ENCODE assay signal across 27 cellular contexts in genomic region chr9:118786877-118787276, GRCh38.
"Had no signal": no experiment of that assay in that cellular context is flagged by ENCODE, and none has a peak within 500 bp of the region (broad histone marks: within the 10 kb centered on the region; RNA-seq: fewer than 3 reads in every experiment).

No MANE protein-coding gene starts in this region.

- H3K36me3 Mint-ChIP-seq: activated naive CD8-positive, alpha-beta T cell; WTC11 had no signal

- H3K9me3 Mint-ChIP-seq: activated CD4-positive, alpha-beta memory T cell treated with anti-CD3 and anti-CD28 coated beads, Interleukin-2, amount 10 ng/mL, durations not matched to agents 7 days and 5 days; activated CD4-positive, alpha-beta T cell treated with anti-CD3 and anti-CD28 coated beads, Interleukin-2, amount 10 ng/mL, durations not matched to agents 7 days and 5 days; activated T-helper 17 cell treated with anti-CD3 and anti-CD28 coated beads, Interleukin-2, amount 50 U/mL, for 72 hours; WTC11 had no signal

- H3K4me3 Mint-ChIP-seq: activated CD4-positive, alpha-beta memory T cell treated with anti-CD3 and anti-CD28 coated beads, Interleukin-2, amount 10 ng/mL, durations not matched to agents 7 days and 5 days; activated CD4-positive, alpha-beta T cell treated with anti-CD3 and anti-CD28 coated beads, Interleukin-2, amount 10 ng/mL, durations not matched to agents 7 days and 5 days; activated naive CD8-positive, alpha-beta T cell; activated T-cell treated with anti-CD3 and anti-CD28 coated beads, Interleukin-2, amount 50 U/mL, for 4 hours; activated T-helper 17 cell treated with anti-CD3 and anti-CD28 coated beads, Interleukin-2, amount 50 U/mL, for 72 hours; T-helper 17 cell; WTC11 had no signal

- H3K27me3 Mint-ChIP-seq: activated CD4-positive, alpha-beta memory T cell treated with anti-CD3 and anti-CD28 coated beads, Interleukin-2, amount 10 ng/mL, durations not matched to agents 7 days and 5 days; activated CD4-positive, alpha-beta T cell treated with anti-CD3 and anti-CD28 coated beads, Interleukin-2, amount 10 ng/mL, durations not matched to agents 7 days and 5 days; activated T-helper 17 cell treated with anti-CD3 and anti-CD28 coated beads, Interleukin-2, amount 50 U/mL, for 72 hours; T-helper 17 cell had no signal

- H3K9me3 ChIP-seq: body of pancreas, colonic mucosa, esophagus squamous epithelium, gastroesophageal sphincter, heart right ventricle had no signal

- H3K4me1 Mint-ChIP-seq: activated CD4-positive, alpha-beta memory T cell treated with anti-CD3 and anti-CD28 coated beads, Interleukin-2, amount 10 ng/mL, durations not matched to agents 7 days and 5 days; activated CD4-positive, alpha-beta T cell treated with anti-CD3 and anti-CD28 coated beads, Interleukin-2, amount 10 ng/mL, durations not matched to agents 7 days and 5 days; activated T-helper 17 cell treated with anti-CD3 and anti-CD28 coated beads, Interleukin-2, amount 50 U/mL, for 72 hours; T-helper 17 cell; WTC11 had no signal

- H3K4me1 ChIP-seq: body of pancreas, colonic mucosa, esophagus squamous epithelium, gastroesophageal sphincter, heart right ventricle had no signal

- ATAC-seq: activated T-cell treated with anti-CD3 and anti-CD28 coated beads, Interleukin-2, amount 50 U/mL, for 4 hours; activated T-helper 17 cell treated with anti-CD3 and anti-CD28 coated beads, Interleukin-2, amount 50 U/mL, for 72 hours; body of pancreas; gastroesophageal sphincter; heart right ventricle; T-helper 17 cell; WTC11 had no signal

- H3K27ac ChIP-seq: body of pancreas, colonic mucosa, epithelial cell of prostate, esophagus squamous epithelium, gastroesophageal sphincter, heart right ventricle, VCaP had no signal

- H3K27ac Mint-ChIP-seq: activated CD4-positive, alpha-beta memory T cell treated with anti-CD3 and anti-CD28 coated beads, Interleukin-2, amount 10 ng/mL, durations not matched to agents 7 days and 5 days; activated CD4-positive, alpha-beta T cell treated with anti-CD3 and anti-CD28 coated beads, Interleukin-2, amount 10 ng/mL, durations not matched to agents 7 days and 5 days; activated naive CD8-positive, alpha-beta T cell; activated T-helper 17 cell treated with anti-CD3 and anti-CD28 coated beads, Interleukin-2, amount 50 U/mL, for 72 hours; T-helper 17 cell; WTC11 had no signal

- DNase-seq: activated CD4-positive, alpha-beta memory T cell treated with anti-CD3 and anti-CD28 coated beads, Interleukin-2, amount 10 ng/mL, durations not matched to agents 7 days and 5 days; activated CD4-positive, alpha-beta T cell treated with anti-CD3 and anti-CD28 coated beads for 1 hour; activated CD4-positive, alpha-beta T cell treated with anti-CD3 and anti-CD28 coated beads for 4 hours; activated CD4-positive, alpha-beta T cell treated with anti-CD3 and anti-CD28 coated beads, Interleukin-2, amount 10 ng/mL, durations not matched to agents 7 days and 5 days; activated CD4-positive, alpha-beta T cell treated with anti-CD3 and anti-CD28 coated beads, Interleukin-2, amount 50 U/mL, for 4 hours; activated CD8-positive, alpha-beta memory T cell treated with anti-CD3 and anti-CD28 coated beads for 24 hours; activated effector memory CD4-positive, alpha-beta T cell treated with Interleukin-2 at 50 U/mL for 16 hours; activated gamma-delta T cell treated with Interleukin-2 at 50 U/mL for 16 hours; activated naive CD4-positive, alpha-beta T cell treated with anti-CD3 and anti-CD28 coated beads, Interleukin-2, amount 50 U/mL, for 16 hours; activated naive CD4-positive, alpha-beta T cell treated with Interleukin-2 at 50 U/mL for 16 hours; activated T-cell treated with anti-CD3 and anti-CD28 coated beads, Interleukin-2, amount 50 U/mL, for 4 hours; amniotic stem cell; anterior cingulate cortex; body of pancreas; colonic mucosa; effector CD8-positive, alpha-beta T cell; esophagus squamous epithelium; foreskin melanocyte; heart right ventricle; T-helper 1 cell; T-helper 17 cell had no signal

- H3K4me3 ChIP-seq: body of pancreas, colonic mucosa, esophagus squamous epithelium, gastroesophageal sphincter, heart right ventricle had no signal

- H3K36me3 ChIP-seq: colonic mucosa, esophagus squamous epithelium, gastroesophageal sphincter, heart right ventricle had no signal

- H3K27me3 ChIP-seq: body of pancreas, colonic mucosa, esophagus squamous epithelium, gastroesophageal sphincter had no signal
